Comparison of ENCODE assay signal across 1 cellular context in the genomic region with DNA sequence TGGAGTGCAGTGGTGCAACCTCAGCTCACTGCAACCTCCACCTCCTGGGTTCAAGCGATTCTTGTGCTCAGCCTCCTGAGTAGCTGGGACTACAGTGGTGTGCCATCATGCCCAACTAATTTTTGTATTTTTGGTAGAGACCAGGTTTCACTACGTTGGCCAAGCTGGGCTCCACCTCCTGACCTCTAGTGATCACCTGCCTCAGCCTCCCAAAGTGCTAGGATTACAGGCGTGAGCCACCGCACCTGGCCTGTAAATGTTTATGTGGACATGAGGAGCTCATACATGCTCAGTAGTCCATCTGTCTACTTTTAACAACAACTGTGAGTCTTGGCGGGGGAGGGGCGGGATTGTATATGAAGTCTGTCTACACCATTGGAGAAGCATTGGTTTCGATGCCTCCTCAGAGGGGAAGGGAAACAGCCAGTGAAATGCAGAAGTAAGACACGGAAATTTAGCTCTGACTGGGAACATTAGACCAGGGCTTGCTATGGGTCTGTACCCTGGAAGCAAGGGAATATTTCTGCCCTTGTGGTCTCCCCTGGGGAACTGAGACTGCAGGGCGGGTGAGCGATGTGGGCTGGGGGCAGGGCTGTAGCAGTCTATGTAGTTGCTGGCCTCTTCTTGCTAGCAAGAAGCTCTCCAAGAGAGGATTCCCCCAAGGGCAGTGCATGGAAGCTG.
A peak's percentile ranks its signal among the peaks of the same experiment; 100 is the strongest.
TF ChIP-seq lines count a peak whose summit lies in the region.

No MANE protein-coding gene starts in this region.

TF ChIP-seq in GM12878, 131 proteins besides CTCF, POLR2A, EP300 and RAD21 (continued from another document and continues in another):
- no peak for TF ChIP-seq ZNF274 (IDR thresholded peaks at IDR 0.05; ENCODE audit: insufficient read depth, insufficient read length)
- no peak; the same call in 1 of the 2 replicates for TF ChIP-seq CREB1 (IDR thresholded peaks at IDR 0.05; ENCODE audit: low read depth)
- TF ChIP-seq, protein P1, sequence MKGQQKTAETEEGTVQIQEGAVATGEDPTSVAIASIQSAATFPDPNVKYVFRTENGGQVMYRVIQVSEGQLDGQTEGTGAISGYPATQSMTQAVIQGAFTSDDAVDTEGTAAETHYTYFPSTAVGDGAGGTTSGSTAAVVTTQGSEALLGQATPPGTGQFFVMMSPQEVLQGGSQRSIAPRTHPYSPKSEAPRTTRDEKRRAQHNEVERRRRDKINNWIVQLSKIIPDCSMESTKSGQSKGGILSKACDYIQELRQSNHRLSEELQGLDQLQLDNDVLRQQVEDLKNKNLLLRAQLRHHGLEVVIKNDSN (IDR thresholded peaks at IDR 0.05; ENCODE audit: borderline replicate concordance, extremely low read length, insufficient read depth, low read depth, low read length) = no peak
- TF ChIP-seq CREM (IDR thresholded peaks at IDR 0.05; ENCODE audit: low read depth) = 0 out of 2 replicates have a peak, but pooled peaks have one; percentile 28
- TF ChIP-seq, protein P2, sequence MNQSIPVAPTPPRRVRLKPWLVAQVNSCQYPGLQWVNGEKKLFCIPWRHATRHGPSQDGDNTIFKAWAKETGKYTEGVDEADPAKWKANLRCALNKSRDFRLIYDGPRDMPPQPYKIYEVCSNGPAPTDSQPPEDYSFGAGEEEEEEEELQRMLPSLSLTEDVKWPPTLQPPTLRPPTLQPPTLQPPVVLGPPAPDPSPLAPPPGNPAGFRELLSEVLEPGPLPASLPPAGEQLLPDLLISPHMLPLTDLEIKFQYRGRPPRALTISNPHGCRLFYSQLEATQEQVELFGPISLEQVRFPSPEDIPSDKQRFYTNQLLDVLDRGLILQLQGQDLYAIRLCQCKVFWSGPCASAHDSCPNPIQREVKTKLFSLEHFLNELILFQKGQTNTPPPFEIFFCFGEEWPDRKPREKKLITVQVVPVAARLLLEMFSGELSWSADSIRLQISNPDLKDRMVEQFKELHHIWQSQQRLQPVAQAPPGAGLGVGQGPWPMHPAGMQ (IDR thresholded peaks at IDR 0.05; ENCODE audit: borderline replicate concordance) = no peak
- TF ChIP-seq, protein P3, sequence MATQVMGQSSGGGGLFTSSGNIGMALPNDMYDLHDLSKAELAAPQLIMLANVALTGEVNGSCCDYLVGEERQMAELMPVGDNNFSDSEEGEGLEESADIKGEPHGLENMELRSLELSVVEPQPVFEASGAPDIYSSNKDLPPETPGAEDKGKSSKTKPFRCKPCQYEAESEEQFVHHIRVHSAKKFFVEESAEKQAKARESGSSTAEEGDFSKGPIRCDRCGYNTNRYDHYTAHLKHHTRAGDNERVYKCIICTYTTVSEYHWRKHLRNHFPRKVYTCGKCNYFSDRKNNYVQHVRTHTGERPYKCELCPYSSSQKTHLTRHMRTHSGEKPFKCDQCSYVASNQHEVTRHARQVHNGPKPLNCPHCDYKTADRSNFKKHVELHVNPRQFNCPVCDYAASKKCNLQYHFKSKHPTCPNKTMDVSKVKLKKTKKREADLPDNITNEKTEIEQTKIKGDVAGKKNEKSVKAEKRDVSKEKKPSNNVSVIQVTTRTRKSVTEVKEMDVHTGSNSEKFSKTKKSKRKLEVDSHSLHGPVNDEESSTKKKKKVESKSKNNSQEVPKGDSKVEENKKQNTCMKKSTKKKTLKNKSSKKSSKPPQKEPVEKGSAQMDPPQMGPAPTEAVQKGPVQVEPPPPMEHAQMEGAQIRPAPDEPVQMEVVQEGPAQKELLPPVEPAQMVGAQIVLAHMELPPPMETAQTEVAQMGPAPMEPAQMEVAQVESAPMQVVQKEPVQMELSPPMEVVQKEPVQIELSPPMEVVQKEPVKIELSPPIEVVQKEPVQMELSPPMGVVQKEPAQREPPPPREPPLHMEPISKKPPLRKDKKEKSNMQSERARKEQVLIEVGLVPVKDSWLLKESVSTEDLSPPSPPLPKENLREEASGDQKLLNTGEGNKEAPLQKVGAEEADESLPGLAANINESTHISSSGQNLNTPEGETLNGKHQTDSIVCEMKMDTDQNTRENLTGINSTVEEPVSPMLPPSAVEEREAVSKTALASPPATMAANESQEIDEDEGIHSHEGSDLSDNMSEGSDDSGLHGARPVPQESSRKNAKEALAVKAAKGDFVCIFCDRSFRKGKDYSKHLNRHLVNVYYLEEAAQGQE (IDR thresholded peaks at IDR 0.05; ENCODE audit: low read depth, low read length) = no peak
- no peak for TF ChIP-seq ASH2L (IDR thresholded peaks at IDR 0.05; ENCODE audit: borderline replicate concordance, low read depth)
- TF ChIP-seq JUND (IDR thresholded peaks at IDR 0.05; ENCODE audit: low read depth, low read length) = no peak; the same call in 1 of the 2 replicates
- TF ChIP-seq GATAD2B (conservative IDR thresholded peaks at IDR 0.05; ENCODE audit: low read depth) = peak; percentile 81
- TF ChIP-seq, protein P4, sequence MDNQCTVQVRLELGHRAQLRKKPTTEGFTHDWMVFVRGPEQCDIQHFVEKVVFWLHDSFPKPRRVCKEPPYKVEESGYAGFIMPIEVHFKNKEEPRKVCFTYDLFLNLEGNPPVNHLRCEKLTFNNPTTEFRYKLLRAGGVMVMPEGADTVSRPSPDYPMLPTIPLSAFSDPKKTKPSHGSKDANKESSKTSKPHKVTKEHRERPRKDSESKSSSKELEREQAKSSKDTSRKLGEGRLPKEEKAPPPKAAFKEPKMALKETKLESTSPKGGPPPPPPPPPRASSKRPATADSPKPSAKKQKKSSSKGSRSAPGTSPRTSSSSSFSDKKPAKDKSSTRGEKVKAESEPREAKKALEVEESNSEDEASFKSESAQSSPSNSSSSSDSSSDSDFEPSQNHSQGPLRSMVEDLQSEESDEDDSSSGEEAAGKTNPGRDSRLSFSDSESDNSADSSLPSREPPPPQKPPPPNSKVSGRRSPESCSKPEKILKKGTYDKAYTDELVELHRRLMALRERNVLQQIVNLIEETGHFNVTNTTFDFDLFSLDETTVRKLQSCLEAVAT (IDR thresholded peaks at IDR 0.05) = peak; percentile 54
- peak; percentile 59; the same call in 1 of the 2 replicates for TF ChIP-seq FOXK2 (IDR thresholded peaks at IDR 0.05)
- no peak for TF ChIP-seq SREBF2 (IDR thresholded peaks at IDR 0.05; ENCODE audit: low read length)
- TF ChIP-seq, protein P5, sequence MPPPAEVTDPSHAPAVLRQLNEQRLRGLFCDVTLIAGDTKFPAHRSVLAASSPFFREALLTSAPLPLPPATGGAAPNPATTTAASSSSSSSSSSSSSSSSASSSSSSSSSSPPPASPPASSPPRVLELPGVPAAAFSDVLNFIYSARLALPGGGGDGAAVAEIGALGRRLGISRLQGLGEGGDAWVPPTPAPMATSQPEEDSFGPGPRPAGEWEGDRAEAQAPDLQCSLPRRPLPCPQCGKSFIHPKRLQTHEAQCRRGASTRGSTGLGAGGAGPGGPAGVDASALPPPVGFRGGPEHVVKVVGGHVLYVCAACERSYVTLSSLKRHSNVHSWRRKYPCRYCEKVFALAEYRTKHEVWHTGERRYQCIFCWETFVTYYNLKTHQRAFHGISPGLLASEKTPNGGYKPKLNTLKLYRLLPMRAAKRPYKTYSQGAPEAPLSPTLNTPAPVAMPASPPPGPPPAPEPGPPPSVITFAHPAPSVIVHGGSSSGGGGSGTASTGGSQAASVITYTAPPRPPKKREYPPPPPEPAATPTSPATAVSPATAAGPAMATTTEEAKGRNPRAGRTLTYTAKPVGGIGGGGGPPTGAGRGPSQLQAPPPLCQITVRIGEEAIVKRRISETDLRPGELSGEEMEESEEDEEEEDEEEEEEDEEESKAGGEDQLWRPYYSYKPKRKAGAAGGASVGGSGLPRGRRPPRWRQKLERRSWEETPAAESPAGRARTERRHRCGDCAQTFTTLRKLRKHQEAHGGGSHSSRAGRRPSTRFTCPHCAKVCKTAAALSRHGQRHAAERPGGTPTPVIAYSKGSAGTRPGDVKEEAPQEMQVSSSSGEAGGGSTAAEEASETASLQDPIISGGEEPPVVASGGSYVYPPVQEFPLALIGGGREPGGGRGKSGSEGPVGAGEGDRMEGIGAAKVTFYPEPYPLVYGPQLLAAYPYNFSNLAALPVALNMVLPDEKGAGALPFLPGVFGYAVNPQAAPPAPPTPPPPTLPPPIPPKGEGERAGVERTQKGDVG (CRISPR knock-in tag; IDR thresholded peaks at IDR 0.05) = no peak
- TF ChIP-seq NFXL1 (IDR thresholded peaks at IDR 0.05; ENCODE audit: borderline replicate concordance) = no peak
- no peak for TF ChIP-seq ESRRA (IDR thresholded peaks at IDR 0.05; ENCODE audit: low read length)
- TF ChIP-seq HCFC1 (IDR thresholded peaks at IDR 0.05; ENCODE audit: low read length) = no peak
- no peak for TF ChIP-seq POLR2AphosphoS2 (IDR thresholded peaks at IDR 0.05; ENCODE audit: low read depth, low read length)
- TF ChIP-seq, protein P6, sequence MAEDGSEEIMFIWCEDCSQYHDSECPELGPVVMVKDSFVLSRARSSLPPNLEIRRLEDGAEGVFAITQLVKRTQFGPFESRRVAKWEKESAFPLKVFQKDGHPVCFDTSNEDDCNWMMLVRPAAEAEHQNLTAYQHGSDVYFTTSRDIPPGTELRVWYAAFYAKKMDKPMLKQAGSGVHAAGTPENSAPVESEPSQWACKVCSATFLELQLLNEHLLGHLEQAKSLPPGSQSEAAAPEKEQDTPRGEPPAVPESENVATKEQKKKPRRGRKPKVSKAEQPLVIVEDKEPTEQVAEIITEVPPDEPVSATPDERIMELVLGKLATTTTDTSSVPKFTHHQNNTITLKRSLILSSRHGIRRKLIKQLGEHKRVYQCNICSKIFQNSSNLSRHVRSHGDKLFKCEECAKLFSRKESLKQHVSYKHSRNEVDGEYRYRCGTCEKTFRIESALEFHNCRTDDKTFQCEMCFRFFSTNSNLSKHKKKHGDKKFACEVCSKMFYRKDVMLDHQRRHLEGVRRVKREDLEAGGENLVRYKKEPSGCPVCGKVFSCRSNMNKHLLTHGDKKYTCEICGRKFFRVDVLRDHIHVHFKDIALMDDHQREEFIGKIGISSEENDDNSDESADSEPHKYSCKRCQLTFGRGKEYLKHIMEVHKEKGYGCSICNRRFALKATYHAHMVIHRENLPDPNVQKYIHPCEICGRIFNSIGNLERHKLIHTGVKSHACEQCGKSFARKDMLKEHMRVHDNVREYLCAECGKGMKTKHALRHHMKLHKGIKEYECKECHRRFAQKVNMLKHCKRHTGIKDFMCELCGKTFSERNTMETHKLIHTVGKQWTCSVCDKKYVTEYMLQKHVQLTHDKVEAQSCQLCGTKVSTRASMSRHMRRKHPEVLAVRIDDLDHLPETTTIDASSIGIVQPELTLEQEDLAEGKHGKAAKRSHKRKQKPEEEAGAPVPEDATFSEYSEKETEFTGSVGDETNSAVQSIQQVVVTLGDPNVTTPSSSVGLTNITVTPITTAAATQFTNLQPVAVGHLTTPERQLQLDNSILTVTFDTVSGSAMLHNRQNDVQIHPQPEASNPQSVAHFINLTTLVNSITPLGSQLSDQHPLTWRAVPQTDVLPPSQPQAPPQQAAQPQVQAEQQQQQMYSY (CRISPR knock-in tag; IDR thresholded peaks at IDR 0.05) = no peak
- TF ChIP-seq SMC3 (IDR thresholded peaks at IDR 0.05; ENCODE audit: borderline replicate concordance, low read length) = no peak
- 0 out of 2 replicates have a peak, but pooled peaks have one; percentile 18 for TF ChIP-seq ZNF24 (IDR thresholded peaks at IDR 0.05)
- no peak for TF ChIP-seq SMAD5 (IDR thresholded peaks at IDR 0.05; ENCODE audit: low read depth)
- no peak for TF ChIP-seq FOS (IDR thresholded peaks at IDR 0.05; ENCODE audit: borderline replicate concordance, extremely low read depth, insufficient read length)
- TF ChIP-seq, protein P7, sequence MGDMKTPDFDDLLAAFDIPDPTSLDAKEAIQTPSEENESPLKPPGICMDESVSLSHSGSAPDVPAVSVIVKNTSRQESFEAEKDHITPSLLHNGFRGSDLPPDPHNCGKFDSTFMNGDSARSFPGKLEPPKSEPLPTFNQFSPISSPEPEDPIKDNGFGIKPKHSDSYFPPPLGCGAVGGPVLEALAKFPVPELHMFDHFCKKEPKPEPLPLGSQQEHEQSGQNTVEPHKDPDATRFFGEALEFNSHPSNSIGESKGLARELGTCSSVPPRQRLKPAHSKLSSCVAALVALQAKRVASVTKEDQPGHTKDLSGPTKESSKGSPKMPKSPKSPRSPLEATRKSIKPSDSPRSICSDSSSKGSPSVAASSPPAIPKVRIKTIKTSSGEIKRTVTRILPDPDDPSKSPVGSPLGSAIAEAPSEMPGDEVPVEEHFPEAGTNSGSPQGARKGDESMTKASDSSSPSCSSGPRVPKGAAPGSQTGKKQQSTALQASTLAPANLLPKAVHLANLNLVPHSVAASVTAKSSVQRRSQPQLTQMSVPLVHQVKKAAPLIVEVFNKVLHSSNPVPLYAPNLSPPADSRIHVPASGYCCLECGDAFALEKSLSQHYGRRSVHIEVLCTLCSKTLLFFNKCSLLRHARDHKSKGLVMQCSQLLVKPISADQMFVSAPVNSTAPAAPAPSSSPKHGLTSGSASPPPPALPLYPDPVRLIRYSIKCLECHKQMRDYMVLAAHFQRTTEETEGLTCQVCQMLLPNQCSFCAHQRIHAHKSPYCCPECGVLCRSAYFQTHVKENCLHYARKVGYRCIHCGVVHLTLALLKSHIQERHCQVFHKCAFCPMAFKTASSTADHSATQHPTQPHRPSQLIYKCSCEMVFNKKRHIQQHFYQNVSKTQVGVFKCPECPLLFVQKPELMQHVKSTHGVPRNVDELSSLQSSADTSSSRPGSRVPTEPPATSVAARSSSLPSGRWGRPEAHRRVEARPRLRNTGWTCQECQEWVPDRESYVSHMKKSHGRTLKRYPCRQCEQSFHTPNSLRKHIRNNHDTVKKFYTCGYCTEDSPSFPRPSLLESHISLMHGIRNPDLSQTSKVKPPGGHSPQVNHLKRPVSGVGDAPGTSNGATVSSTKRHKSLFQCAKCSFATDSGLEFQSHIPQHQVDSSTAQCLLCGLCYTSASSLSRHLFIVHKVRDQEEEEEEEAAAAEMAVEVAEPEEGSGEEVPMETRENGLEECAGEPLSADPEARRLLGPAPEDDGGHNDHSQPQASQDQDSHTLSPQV (IDR thresholded peaks at IDR 0.05) = no peak
- no peak for TF ChIP-seq GABPA (IDR thresholded peaks at IDR 0.05; ENCODE audit: low read depth)
- no peak for TF ChIP-seq WRNIP1 (IDR thresholded peaks at IDR 0.05; ENCODE audit: borderline replicate concordance, low read depth, low read length)
- no peak for TF ChIP-seq HDAC6 (IDR thresholded peaks at IDR 0.05; ENCODE audit: unreplicated experiment)
- no peak for TF ChIP-seq SRF (IDR thresholded peaks at IDR 0.05; ENCODE audit: low read depth in 2 of 2, low read length in 2 of 2)
- peak; percentile 63; the same call in 1 of the 2 replicates for TF ChIP-seq SMARCA5 (IDR thresholded peaks at IDR 0.05)
- TF ChIP-seq, protein P8, sequence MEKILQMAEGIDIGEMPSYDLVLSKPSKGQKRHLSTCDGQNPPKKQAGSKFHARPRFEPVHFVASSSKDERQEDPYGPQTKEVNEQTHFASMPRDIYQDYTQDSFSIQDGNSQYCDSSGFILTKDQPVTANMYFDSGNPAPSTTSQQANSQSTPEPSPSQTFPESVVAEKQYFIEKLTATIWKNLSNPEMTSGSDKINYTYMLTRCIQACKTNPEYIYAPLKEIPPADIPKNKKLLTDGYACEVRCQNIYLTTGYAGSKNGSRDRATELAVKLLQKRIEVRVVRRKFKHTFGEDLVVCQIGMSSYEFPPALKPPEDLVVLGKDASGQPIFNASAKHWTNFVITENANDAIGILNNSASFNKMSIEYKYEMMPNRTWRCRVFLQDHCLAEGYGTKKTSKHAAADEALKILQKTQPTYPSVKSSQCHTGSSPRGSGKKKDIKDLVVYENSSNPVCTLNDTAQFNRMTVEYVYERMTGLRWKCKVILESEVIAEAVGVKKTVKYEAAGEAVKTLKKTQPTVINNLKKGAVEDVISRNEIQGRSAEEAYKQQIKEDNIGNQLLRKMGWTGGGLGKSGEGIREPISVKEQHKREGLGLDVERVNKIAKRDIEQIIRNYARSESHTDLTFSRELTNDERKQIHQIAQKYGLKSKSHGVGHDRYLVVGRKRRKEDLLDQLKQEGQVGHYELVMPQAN (conservative IDR thresholded peaks at IDR 0.05) = no peak; the same call in 1 of the 2 replicates
- TF ChIP-seq FOXM1 (IDR thresholded peaks at IDR 0.05; ENCODE audit: low read depth, low read length) = no peak; the same call in 1 of the 2 replicates
- peak; percentile 69 for TF ChIP-seq MTA2 (IDR thresholded peaks at IDR 0.05; ENCODE audit: low read depth)
- no peak for TF ChIP-seq ZNF207 (IDR thresholded peaks at IDR 0.05; ENCODE audit: borderline replicate concordance)
- TF ChIP-seq HDGF (IDR thresholded peaks at IDR 0.05) = no peak
- TF ChIP-seq PAX5 (IDR thresholded peaks at IDR 0.05; ENCODE audit: borderline replicate concordance, low read depth, low read length) = peak; percentile 70; the same call in 1 of the 2 replicates
